17 cellular contexts compared by ENCODE assay signal in genomic region chr17:77725851-77726250, GRCh38.
DNase-seq lines count a peak whose midpoint lies in the region; ATAC-seq and TF ChIP-seq lines count a peak whose summit lies in the region.
"Had no signal": no experiment of that assay in that cellular context is flagged by ENCODE, and none has a peak within 500 bp of the region (broad histone marks: within the 10 kb centered on the region; RNA-seq: fewer than 3 reads in every experiment).

No MANE protein-coding gene starts in this region.

- no peak overlapping the region for H3K27ac Mint-ChIP-seq in activated T-cell treated with anti-CD3 and anti-CD28 coated beads, Interleukin-2, amount 50 U/mL, for 24 hours
- H3K27ac Mint-ChIP-seq in stimulated activated effector memory CD8-positive, alpha-beta T cell treated with anti-CD3 and anti-CD28 coated beads, Interleukin-12 subunit alpha, Interleukin-12 subunit beta, amount 100 ng/mL, for 72 hours: no peak overlapping the region
- H3K27ac Mint-ChIP-seq: CD8-positive, alpha-beta T cell; GM23338 had no signal

- peak; percentile 7 for DNase-seq in activated T-cell treated with anti-CD3 and anti-CD28 coated beads, Interleukin-2, amount 50 U/mL, for 24 hours
- DNase-seq in activated T-cell treated with anti-CD3 and anti-CD28 coated beads, Interleukin-2, amount 50 U/mL, for 1 hour: no peak
- peak; percentile 5 for DNase-seq in GM13977 (ENCODE audit: low spot score)
- DNase-seq in ecto neural progenitor cell (ENCODE audit: low spot score): peak; percentile 47
- peak; percentile 34 for DNase-seq in sciatic nerve (ENCODE audit: low spot score)
- no peak for DNase-seq in stimulated activated effector memory CD8-positive, alpha-beta T cell treated with anti-CD3 and anti-CD28 coated beads, Interleukin-12 subunit alpha, Interleukin-12 subunit beta, amount 100 ng/mL, for 72 hours (ENCODE audit: low spot score in 2 of 2)
- no peak for DNase-seq in NCI-H2107 treated with DMSO at 0.1 percent for 48 hours (lab: John Stamatoyannopoulos, UW; ENCODE audit: unreplicated experiment)
- DNase-seq: NCI-H1092 treated with DMSO at 0.1 percent for 48 hours, NCI-H146, NCI-H2029 treated with DMSO at 0.1 percent for 48 hours, NCI-H510A, NCI-H748 treated with DMSO at 0.1 percent for 48 hours, OCI-M1, Right ventricle myocardium superior had no signal

- peaks cover 4% of the 10 kb centered on the region for H3K9me3 Mint-ChIP-seq in activated T-cell treated with anti-CD3 and anti-CD28 coated beads, Interleukin-2, amount 50 U/mL, for 24 hours
- no peaks in the 10 kb centered on the region for H3K9me3 Mint-ChIP-seq in stimulated activated effector memory CD8-positive, alpha-beta T cell treated with anti-CD3 and anti-CD28 coated beads, Interleukin-12 subunit alpha, Interleukin-12 subunit beta, amount 100 ng/mL, for 72 hours
- H3K9me3 Mint-ChIP-seq: CD8-positive, alpha-beta T cell had no signal

- no peaks in the 10 kb centered on the region for H3K36me3 Mint-ChIP-seq in activated T-cell treated with anti-CD3 and anti-CD28 coated beads, Interleukin-2, amount 50 U/mL, for 24 hours (ENCODE audit: low read depth)
- no peaks in the 10 kb centered on the region for H3K36me3 Mint-ChIP-seq in stimulated activated effector memory CD8-positive, alpha-beta T cell treated with anti-CD3 and anti-CD28 coated beads, Interleukin-12 subunit alpha, Interleukin-12 subunit beta, amount 100 ng/mL, for 72 hours
- H3K36me3 Mint-ChIP-seq: CD8-positive, alpha-beta T cell had no signal

- in situ Hi-C loops in GM13977 (cut with MboI; ENCODE audit: low pct_unique_long_range_greater_than_20kb, low sequenced_read_pairs, unreplicated experiment): no loop called here

- H3K27me3 Mint-ChIP-seq in activated T-cell treated with anti-CD3 and anti-CD28 coated beads, Interleukin-2, amount 50 U/mL, for 24 hours: no peaks in the 10 kb centered on the region

- peaks cover 2% of the 10 kb centered on the region for H3K4me1 Mint-ChIP-seq in activated T-cell treated with anti-CD3 and anti-CD28 coated beads, Interleukin-2, amount 50 U/mL, for 24 hours (ENCODE audit: low read depth)
- peaks cover 6% of the 10 kb centered on the region for H3K4me1 Mint-ChIP-seq in stimulated activated effector memory CD8-positive, alpha-beta T cell treated with anti-CD3 and anti-CD28 coated beads, Interleukin-12 subunit alpha, Interleukin-12 subunit beta, amount 100 ng/mL, for 72 hours

- intact Hi-C loops in sciatic nerve (cut with DNase I): no loop called here

- no peak for TF ChIP-seq CTCF in GM13977 (IDR thresholded peaks at IDR 0.05; ENCODE audit: extremely low read depth, insufficient read depth, missing control alignments)

- H3K4me3 Mint-ChIP-seq in activated T-cell treated with anti-CD3 and anti-CD28 coated beads, Interleukin-2, amount 50 U/mL, for 24 hours: no peak overlapping the region
- no peak overlapping the region for H3K4me3 Mint-ChIP-seq in stimulated activated effector memory CD8-positive, alpha-beta T cell treated with anti-CD3 and anti-CD28 coated beads, Interleukin-12 subunit alpha, Interleukin-12 subunit beta, amount 100 ng/mL, for 72 hours
- H3K4me3 Mint-ChIP-seq: CD8-positive, alpha-beta T cell; GM23338 had no signal

- no peak for ATAC-seq in sciatic nerve
- ATAC-seq in stimulated activated effector memory CD8-positive, alpha-beta T cell treated with anti-CD3 and anti-CD28 coated beads, Interleukin-12 subunit alpha, Interleukin-12 subunit beta, amount 100 ng/mL, for 72 hours: no peak
- ATAC-seq: CD8-positive, alpha-beta T cell; GM23338; HCT116 had no signal

Comparison
In these comparisons a context has a peak if more than half of its experiments do, and no peak if none do; other contexts are left out.
1. DNase-seq: peak in activated T-cell treated with anti-CD3 and anti-CD28 coated beads, Interleukin-2, amount 50 U/mL, for 24 hours (single experiment), GM13977 (single experiment), ecto neural progenitor cell (single experiment) and sciatic nerve (single experiment); none in activated T-cell treated with anti-CD3 and anti-CD28 coated beads, Interleukin-2, amount 50 U/mL, for 1 hour (single experiment), stimulated activated effector memory CD8-positive, alpha-beta T cell treated with anti-CD3 and anti-CD28 coated beads, Interleukin-12 subunit alpha, Interleukin-12 subunit beta, amount 100 ng/mL, for 72 hours (0 of 2) and NCI-H2107 treated with DMSO at 0.1 percent for 48 hours (single experiment).